In the genomic region with DNA sequence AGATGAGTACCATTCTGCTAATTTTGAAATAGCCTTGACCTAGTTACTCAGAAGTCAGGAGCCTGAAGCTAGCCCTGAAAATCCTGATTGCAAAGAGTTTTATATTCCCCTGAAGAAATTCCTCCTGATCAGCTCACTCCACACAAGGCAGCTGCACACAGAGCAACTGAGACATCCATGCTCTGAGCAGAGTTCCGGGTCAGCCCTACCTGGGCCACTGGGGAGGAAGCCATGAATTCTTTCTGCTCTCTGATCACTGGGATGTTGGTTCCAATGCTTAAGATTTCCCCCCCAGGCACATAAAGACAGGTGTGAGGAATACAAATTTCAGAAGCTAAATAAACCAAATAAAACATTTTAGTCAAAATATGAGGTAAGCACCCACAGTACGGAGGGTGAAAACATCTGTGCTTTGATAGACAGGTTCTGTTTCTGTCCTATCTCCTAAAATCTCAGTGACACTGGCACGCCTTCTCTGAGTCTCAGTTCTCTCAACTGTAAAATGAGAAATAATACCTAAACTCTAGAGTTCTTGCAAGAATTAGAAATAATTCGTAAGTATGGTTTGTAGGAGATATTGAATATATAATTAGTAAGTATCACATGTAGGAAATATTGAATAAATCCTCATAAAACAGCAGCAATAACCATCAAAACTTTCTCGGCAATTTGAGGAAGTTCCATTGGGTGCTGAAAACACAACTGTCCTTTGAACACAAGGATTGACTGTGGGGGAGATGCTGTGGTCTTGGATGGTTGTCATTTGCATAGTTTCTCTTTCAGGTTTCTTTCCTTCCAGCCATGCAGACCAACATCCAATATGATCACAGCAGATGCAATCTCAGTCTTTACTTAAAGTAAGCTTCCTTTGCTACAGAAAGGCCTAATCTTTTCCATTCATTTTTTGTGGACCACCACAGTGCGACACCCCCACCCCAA, we compare ENCODE assay signal across 12 cellular contexts.
A peak's percentile ranks its signal among the peaks of the same experiment; 100 is the strongest.
DNase-seq lines count a peak whose midpoint lies in the region; ATAC-seq and TF ChIP-seq lines count a peak whose summit lies in the region.
"Had no signal": no experiment of that assay in that cellular context is flagged by ENCODE, and none has a peak within 500 bp of the region (broad histone marks: within the 10 kb centered on the region; RNA-seq: fewer than 3 reads in every experiment).

No MANE protein-coding gene starts in this region.

- H2AFZ ChIP-seq in OCI-LY1 (ENCODE audit: low read length): peak overlapping the region; percentile 2; the same call in 1 of the 2 replicates
- H2AFZ ChIP-seq: hepatocyte had no signal

- DNase-seq in GM10266 (ENCODE audit: extremely low spot score) (peak; percentile 57), transverse colon (no peak), T-helper 17 cell (no peak), NCI-H2107 treated with DMSO at 0.1 percent for 48 hours (lab: John Stamatoyannopoulos, UW; ENCODE audit: unreplicated experiment) (no peak)
- DNase-seq in stimulated activated CD4-positive, alpha-beta T cell treated with anti-CD3 and anti-CD28 coated beads, Interleukin-4, amount 100 ng/mL, for 24 hours: no peak
- DNase-seq: activated T-cell treated with anti-CD3 and anti-CD28 coated beads, Interleukin-2, amount 50 U/mL, for 72 hours; colonic mucosa; NCI-H1048 had no signal

- peak overlapping the region; percentile 63 for H3K4me2 ChIP-seq in OCI-LY1 (ENCODE audit: low read length)
- H3K4me2 ChIP-seq: hepatocyte had no signal

- H3K4me3 Mint-ChIP-seq in T-helper 17 cell: no peak overlapping the region
- H3K4me3 Mint-ChIP-seq: activated T-cell treated with anti-CD3 and anti-CD28 coated beads, Interleukin-2, amount 50 U/mL, for 72 hours had no signal

- no peaks in the 10 kb centered on the region for H3K36me3 Mint-ChIP-seq in T-helper 17 cell (ENCODE audit: low read depth)

- TF ChIP-seq CTCF in GM10266 (IDR thresholded peaks at IDR 0.05; ENCODE audit: control insufficient read depth, insufficient read depth, low read depth, missing control alignments) (no peak), OCI-LY1 (IDR thresholded peaks at IDR 0.05; ENCODE audit: low read length) (no peak), transverse colon (IDR thresholded peaks at IDR 0.05) (no peak)

- intact Hi-C loops in transverse colon (cut with DNase I; ENCODE audit: low total_unique reads): no loop called here

- H3K36me3 ChIP-seq in OCI-LY1 (ENCODE audit: insufficient read depth, low read length): no peaks in the 10 kb centered on the region
- no peaks in the 10 kb centered on the region for H3K36me3 ChIP-seq in transverse colon
- H3K36me3 ChIP-seq: colonic mucosa had no signal

- peak overlapping the region; percentile 62 for H3K9ac ChIP-seq in OCI-LY1 (ENCODE audit: low read length)

- peaks cover 21% of the 10 kb centered on the region for H3F3A ChIP-seq in OCI-LY1 (ENCODE audit: insufficient read depth, low read length)

- H3K9me3 ChIP-seq in OCI-LY1 (ENCODE audit: low read length) (no peaks in the 10 kb centered on the region), transverse colon (no peaks in the 10 kb centered on the region), T-helper 17 cell (ENCODE audit: control insufficient read depth, low read length, poor library complexity, severe bottlenecking) (no peaks in the 10 kb centered on the region)
- H3K9me3 ChIP-seq: colonic mucosa had no signal

- 67 to 68% methylated on average over 4 to 6 of the region's 6 CpGs for WGBS in transverse colon (ENCODE audit: low coverage in 1 of 2), 2 donors

- no peaks in the 10 kb centered on the region for H3K9me2 ChIP-seq in OCI-LY1 (ENCODE audit: low read depth, low read length)

- TF ChIP-seq POLR2A in transverse colon (IDR thresholded peaks at IDR 0.05): no peak

- H3K4me3 ChIP-seq in OCI-LY1 (ENCODE audit: low read depth, low read length, poor library complexity, severe bottlenecking) (peak overlapping the region; percentile 31), transverse colon (no peak overlapping the region)
- H3K4me3 ChIP-seq: colonic mucosa, hepatocyte had no signal

- no peaks in the 10 kb centered on the region for H4K20me1 ChIP-seq in OCI-LY1 (ENCODE audit: insufficient read depth, low read length)

- H3K4me1 Mint-ChIP-seq in T-helper 17 cell: no peaks in the 10 kb centered on the region

- H3K27me3 Mint-ChIP-seq in T-helper 17 cell: no peaks in the 10 kb centered on the region

- peak overlapping the region; percentile 99 for H3K27ac ChIP-seq in OCI-LY1 (ENCODE audit: low read depth, low read length, poor library complexity, severe bottlenecking)
- no peak overlapping the region for H3K27ac ChIP-seq in transverse colon
- H3K27ac ChIP-seq: colonic mucosa, hepatocyte had no signal

- peak; percentile 89 for ATAC-seq in GM19467 (IDR thresholded peaks at IDR 0.05; ENCODE audit: unreplicated experiment)
- ATAC-seq in HG03045 (IDR thresholded peaks at IDR 0.05; ENCODE audit: unreplicated experiment): peak; percentile 94
- no peak for ATAC-seq in T-helper 17 cell
- ATAC-seq: activated T-cell treated with anti-CD3 and anti-CD28 coated beads, Interleukin-2, amount 50 U/mL, for 72 hours had no signal

- in situ Hi-C loops in transverse colon (cut with MboI; ENCODE audit: low pct_ligation_motif_present in 1 of 4, low pct_unique_long_range_greater_than_20kb in 1 of 4, low sequenced_read_pairs in 3 of 4): no loop called here

- H3K27ac Mint-ChIP-seq in T-helper 17 cell: no peak overlapping the region
- H3K27ac Mint-ChIP-seq: activated T-cell treated with anti-CD3 and anti-CD28 coated beads, Interleukin-2, amount 50 U/mL, for 72 hours had no signal

- H3K4me1 ChIP-seq in OCI-LY1 (ENCODE audit: insufficient read depth, low read length, severe bottlenecking) (peaks cover 78% of the 10 kb centered on the region), transverse colon (peaks cover 0 to 10% (median 0%) of the 10 kb centered on the region in 4 donors)
- H3K4me1 ChIP-seq: colonic mucosa had no signal

- H3K27me3 ChIP-seq in OCI-LY1 (ENCODE audit: insufficient read depth, low read length): no peaks in the 10 kb centered on the region
- no peaks in the 10 kb centered on the region for H3K27me3 ChIP-seq in transverse colon
- H3K27me3 ChIP-seq: colonic mucosa, hepatocyte had no signal

- no peak for TF ChIP-seq EP300 in transverse colon (IDR thresholded peaks at IDR 0.05; ENCODE audit: low read depth)

- no peaks in the 10 kb centered on the region for H3K79me2 ChIP-seq in OCI-LY1 (ENCODE audit: insufficient read depth, low read length)
- H3K79me2 ChIP-seq: hepatocyte had no signal
